21 cellular contexts compared by ENCODE assay signal in the genomic region with DNA sequence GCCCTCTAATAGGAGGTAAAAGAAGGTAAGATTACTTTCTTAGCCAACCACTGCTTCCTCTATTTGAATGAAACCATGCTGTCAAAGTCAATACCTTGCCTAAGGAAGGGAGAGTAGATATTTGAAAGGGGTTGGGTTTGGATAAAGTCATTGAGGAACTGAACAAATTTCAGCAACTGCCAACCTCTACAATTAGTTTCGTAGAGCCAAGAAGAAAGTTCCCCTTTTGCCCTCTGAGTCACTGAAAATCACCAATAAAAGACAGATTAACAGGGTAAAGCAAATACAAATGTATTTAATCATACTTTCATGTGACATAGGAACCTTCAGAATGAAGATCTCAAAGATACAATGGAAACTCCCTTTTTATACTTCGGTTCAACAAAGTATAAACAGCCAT.
DNase-seq lines count a peak whose midpoint lies in the region; ATAC-seq lines count a peak whose summit lies in the region.
"Had no signal": no experiment of that assay in that cellular context is flagged by ENCODE, and none has a peak within 500 bp of the region (broad histone marks: within the 10 kb centered on the region; RNA-seq: fewer than 3 reads in every experiment).

No MANE protein-coding gene starts in this region.

- DNase-seq in A172 (ENCODE audit: low spot score) (peak; percentile 65), NOMO-1 treated with dmso at 0.1 percent for 144 hours (lab: John Stamatoyannopoulos, UW; ENCODE audit: unreplicated experiment) (peak; percentile 72), kidney tubule cell (ENCODE audit: low spot score) (peak; percentile 78), COR-L47 (lab: John Stamatoyannopoulos, UW) (no peak), dermis blood vessel endothelial cell (no peak), NCI-H1417 (lab: John Stamatoyannopoulos, UW) (no peak)
- DNase-seq: ACHN; activated CD4-positive, alpha-beta T cell treated with anti-CD3 and anti-CD28 coated beads for 36 hours; activated T-cell treated with anti-CD3 and anti-CD28 coated beads, Interleukin-2, amount 50 U/mL, for 72 hours; aorta; DMS 273 treated with DMSO at 0.1 percent for 48 hours; effector CD8-positive, alpha-beta T cell; foreskin melanocyte; immature natural killer cell; left ventricle myocardium superior; NCI-H1436 treated with DMSO at 0.1 percent for 48 hours; NCI-H524 treated with DMSO at 0.1 percent for 48 hours; Right ventricle myocardium superior had no signal

- ATAC-seq in GM21786 (IDR thresholded peaks at IDR 0.05; ENCODE audit: unreplicated experiment) (peak; percentile 54), HG02588 (IDR thresholded peaks at IDR 0.05; ENCODE audit: unreplicated experiment) (no peak)
- ATAC-seq: activated CD4-positive, alpha-beta T cell treated with anti-CD3 and anti-CD28 coated beads for 36 hours; activated T-cell treated with anti-CD3 and anti-CD28 coated beads, Interleukin-2, amount 50 U/mL, for 72 hours; esophagus mucosa; left ventricle myocardium superior had no signal

Comparison
In these comparisons a context has a peak if more than half of its experiments do, and no peak if none do; other contexts are left out.
1. DNase-seq: peak in A172 (single experiment), NOMO-1 treated with dmso at 0.1 percent for 144 hours (single experiment) and kidney tubule cell (single experiment); none in COR-L47 (single experiment), dermis blood vessel endothelial cell (single experiment) and NCI-H1417 (0 of 3).